Comparison of ENCODE assay signal across 9 cellular contexts in genomic region chr7:152615052-152615741, GRCh38.
DNase-seq lines count a peak whose midpoint lies in the region; ATAC-seq, FAIRE-seq and TF ChIP-seq lines count a peak whose summit lies in the region.
"Had no signal": no experiment of that assay in that cellular context is flagged by ENCODE, and none has a peak within 500 bp of the region (broad histone marks: within the 10 kb centered on the region; RNA-seq: fewer than 3 reads in every experiment).

No MANE protein-coding gene starts in this region.

- no peaks in the 10 kb centered on the region for H3K36me3 Mint-ChIP-seq in type B pancreatic cell

- DNase-seq in DMS 273 (lab: John Stamatoyannopoulos, UW; ENCODE audit: unreplicated experiment), result peak; percentile 63
- no peak for DNase-seq in DMS 273 treated with DMSO at 0.1 percent for 48 hours (lab: John Stamatoyannopoulos, UW)
- no peak for DNase-seq in SK-N-MC (ENCODE audit: low read depth, low spot score)
- peak; percentile 29 for DNase-seq in kidney
- DNase-seq in type B pancreatic cell (ENCODE audit: extremely low spot score, unreplicated experiment), result peak; percentile 63

- H3K27me3 Mint-ChIP-seq in type B pancreatic cell, result no peaks in the 10 kb centered on the region

- H3K9me3 ChIP-seq in SK-N-MC (ENCODE audit: low read depth, low read length) (no peaks in the 10 kb centered on the region; the same call in 1 of the 2 replicates), kidney (ENCODE audit: control insufficient read depth in 1 of 2, low read length in 2 of 2) (no peaks in the 10 kb centered on the region)

- no peak overlapping the region for H3K27ac Mint-ChIP-seq in type B pancreatic cell

- peaks cover 12% of the 10 kb centered on the region for H3K4me1 Mint-ChIP-seq in type B pancreatic cell (ENCODE audit: unreplicated experiment)

- peaks cover 0 to 2% of the 10 kb centered on the region in 2 donors for H3K4me1 ChIP-seq in kidney (ENCODE audit: control insufficient read depth in 1 of 2, insufficient read depth in 1 of 2, low read depth in 1 of 2, low read length in 2 of 2)

- no peak for ATAC-seq in GM21515 (IDR thresholded peaks at IDR 0.05; ENCODE audit: unreplicated experiment)
- no peak for ATAC-seq in HG03025 (IDR thresholded peaks at IDR 0.05; ENCODE audit: low FRiP score, unreplicated experiment)
- no peak for ATAC-seq in HG02623 (IDR thresholded peaks at IDR 0.05; ENCODE audit: unreplicated experiment)

- H3K4me3 Mint-ChIP-seq in type B pancreatic cell, result no peak overlapping the region

- no peaks in the 10 kb centered on the region for H3K36me3 ChIP-seq in SK-N-MC (ENCODE audit: insufficient read depth, low read length)
- no peaks in the 10 kb centered on the region for H3K36me3 ChIP-seq in kidney (ENCODE audit: control insufficient read depth in 1 of 2, insufficient read depth in 2 of 2, low read length in 2 of 2)

- H3K4me3 ChIP-seq in SK-N-MC (peak overlapping the region; percentile 33; the same call in 1 of the 2 replicates), kidney (ENCODE audit: low read length in 2 of 2) (no peak overlapping the region)

- H3K9ac ChIP-seq in SK-N-MC (ENCODE audit: insufficient read length) (no peak overlapping the region), kidney (ENCODE audit: low read length in 2 of 2) (no peak overlapping the region)

- no peak for FAIRE-seq in kidney (lab: Jason Lieb, UNC)

- no peak for TF ChIP-seq CTCF in kidney (IDR thresholded peaks at IDR 0.05; ENCODE audit: borderline replicate concordance, extremely low read depth, insufficient read depth)
- TF ChIP-seq CTCF in type B pancreatic cell (conservative IDR thresholded peaks at IDR 0.05), result no peak

- intact Hi-C loops in kidney (cut with DNase I), result no loop called here

- no peak overlapping the region for H3K27ac ChIP-seq in SK-N-MC
- no peak overlapping the region for H3K27ac ChIP-seq in kidney (ENCODE audit: low read depth in 2 of 2, low read length in 2 of 2)
- H3K27ac ChIP-seq: 22Rv1 had no signal

- H3K9me3 Mint-ChIP-seq in type B pancreatic cell, result peaks cover 15% of the 10 kb centered on the region

Comparison
In these comparisons a context has a peak if more than half of its experiments do, and no peak if none do; other contexts are left out.
1. DNase-seq: peak in DMS 273 (single experiment), kidney (single experiment) and type B pancreatic cell (single experiment); none in DMS 273 treated with DMSO at 0.1 percent for 48 hours (single experiment) and SK-N-MC (single experiment).